8 cellular contexts compared by ENCODE assay signal in genomic region chr2:159497256-159497655, GRCh38.
DNase-seq lines count a peak whose midpoint lies in the region; ATAC-seq and TF ChIP-seq lines count a peak whose summit lies in the region.

No MANE protein-coding gene starts in this region.

- in situ Hi-C loops in astrocyte of the cerebellum (cut with HindIII; ENCODE audit: low sequenced_read_pairs): no loop called here

- TF ChIP-seq CTCF in astrocyte of the cerebellum (IDR thresholded peaks at IDR 0.05; ENCODE audit: low read depth, low read length, missing control alignments) (no peak), vagina (IDR thresholded peaks at IDR 0.05) (no peak)

- intact Hi-C loops in left colon (cut with DNase I, micrococcal nuclease): no loop called here
- intact Hi-C loops in vagina (cut with DNase I): no loop called here

- DNase-seq in CD1c-positive myeloid dendritic cell (ENCODE audit: extremely low spot score) (peak; percentile 87), LoVo (ENCODE audit: low spot score) (peak; percentile 77), astrocyte of the cerebellum (ENCODE audit: low read depth) (peak; percentile 48), left colon (no peak), vagina (ENCODE audit: extremely low spot score in 2 of 2) (no peak), activated gamma-delta T cell (lab: John Stamatoyannopoulos, UW) (no peak), GM19240 (ENCODE audit: insufficient read length, low spot score) (no peak)
- no peak for DNase-seq in effector CD4-positive, alpha-beta T cell

- H3K4me3 ChIP-seq in astrocyte of the cerebellum (ENCODE audit: low read depth, low read length): no peak overlapping the region
- H3K4me3 ChIP-seq in vagina: no peak overlapping the region

- H3K36me3 ChIP-seq in vagina: no peaks in the 10 kb centered on the region

- H3K9me3 ChIP-seq in vagina: no peaks in the 10 kb centered on the region

- H3K4me1 ChIP-seq in vagina: no peaks in the 10 kb centered on the region

- H3K27ac ChIP-seq in vagina: peak overlapping the region; percentile 4

- no peaks in the 10 kb centered on the region for H3K27me3 ChIP-seq in vagina

- peak; percentile 92 for ATAC-seq in left colon

- no peak for TF ChIP-seq POLR2A in vagina (IDR thresholded peaks at IDR 0.05)

Comparison
In these comparisons a context has a peak if more than half of its experiments do, and no peak if none do; other contexts are left out.
1. DNase-seq: peak in CD1c-positive myeloid dendritic cell (single experiment), LoVo (single experiment) and astrocyte of the cerebellum (single experiment); none in left colon (0 of 2), vagina (0 of 2), activated gamma-delta T cell (single experiment), effector CD4-positive, alpha-beta T cell (single experiment) and GM19240 (single experiment).